In genomic region chr14:65482769-65483438, GRCh38 we compare ENCODE assay signal across 14 cellular contexts.
DNase-seq lines count a peak whose midpoint lies in the region; ATAC-seq and TF ChIP-seq lines count a peak whose summit lies in the region.
"Had no signal": no experiment of that assay in that cellular context is flagged by ENCODE, and none has a peak within 500 bp of the region (broad histone marks: within the 10 kb centered on the region; RNA-seq: fewer than 3 reads in every experiment).

No MANE protein-coding gene starts in this region.

- H3K4me1 Mint-ChIP-seq in memory B cell = peaks cover 58% of the 10 kb centered on the region
- H3K4me1 Mint-ChIP-seq in natural killer cell = peaks cover 39% of the 10 kb centered on the region in 2 donors
- H3K4me1 Mint-ChIP-seq in chondrocyte (ENCODE audit: low read depth) = peaks cover 7% of the 10 kb centered on the region

- peak overlapping the region; percentile 54 for H3K4me3 Mint-ChIP-seq in memory B cell
- no peak overlapping the region for H3K4me3 Mint-ChIP-seq in natural killer cell
- H3K4me3 Mint-ChIP-seq in chondrocyte (ENCODE audit: unreplicated experiment) = no peak overlapping the region
- H3K4me3 Mint-ChIP-seq: activated CD8-positive, alpha-beta memory T cell treated with anti-CD3 and anti-CD28 coated beads, Interleukin-2, amount 10 ng/mL, durations not matched to agents 7 days and 5 days; activated naive CD4-positive, alpha-beta T cell treated with anti-CD3 and anti-CD28 coated beads for 36 hours had no signal

- H3K27me3 Mint-ChIP-seq in memory B cell = no peaks in the 10 kb centered on the region
- H3K27me3 Mint-ChIP-seq in natural killer cell (ENCODE audit: low read depth in 2 of 2) = no peaks in the 10 kb centered on the region
- H3K27me3 Mint-ChIP-seq in chondrocyte (ENCODE audit: low read depth) = no peaks in the 10 kb centered on the region
- H3K27me3 Mint-ChIP-seq: activated CD8-positive, alpha-beta memory T cell treated with anti-CD3 and anti-CD28 coated beads, Interleukin-2, amount 10 ng/mL, durations not matched to agents 7 days and 5 days had no signal

- H3K36me3 Mint-ChIP-seq in memory B cell (peaks cover 25% of the 10 kb centered on the region), natural killer cell (no peaks in the 10 kb centered on the region), chondrocyte (ENCODE audit: low read depth) (no peaks in the 10 kb centered on the region)

- ATAC-seq in left ventricle myocardium superior (peak; percentile 38), left cardiac atrium (no peak), memory B cell (ENCODE audit: low read depth) (peak; percentile 42), natural killer cell (no peak), GM21723 (IDR thresholded peaks at IDR 0.05; ENCODE audit: unreplicated experiment) (no peak)
- ATAC-seq: activated CD8-positive, alpha-beta memory T cell treated with anti-CD3 and anti-CD28 coated beads, Interleukin-2, amount 10 ng/mL, durations not matched to agents 7 days and 5 days had no signal

- intact Hi-C loops in left ventricle myocardium superior (cut with micrococcal nuclease) = no loop called here
- intact Hi-C loops in left cardiac atrium (cut with DNase I) = no loop called here
- intact Hi-C loops in natural killer cell (cut with micrococcal nuclease) = no loop called here

- no peak for DNase-seq in left ventricle myocardium superior
- no peak for DNase-seq in left cardiac atrium
- DNase-seq in choroid plexus epithelial cell (ENCODE audit: low read depth) = peak; percentile 24
- no peak for DNase-seq in memory B cell (ENCODE audit: low spot score in 2 of 2)
- DNase-seq in natural killer cell = no peak
- DNase-seq in activated gamma-delta T cell treated with Interleukin-2 at 50 U/mL for 16 hours = no peak
- no peak for DNase-seq in chondrocyte (ENCODE audit: low spot score)
- DNase-seq: activated CD8-positive, alpha-beta memory T cell treated with anti-CD3 and anti-CD28 coated beads, Interleukin-2, amount 10 ng/mL, durations not matched to agents 7 days and 5 days; activated naive CD4-positive, alpha-beta T cell treated with anti-CD3 and anti-CD28 coated beads for 36 hours; central memory CD4-positive, alpha-beta T cell; NCI-H1694 treated with DMSO at 0.1 percent for 48 hours; NCI-H526 treated with DMSO at 0.1 percent for 48 hours; stimulated activated CD4-positive, alpha-beta T cell treated with anti-CD3 and anti-CD28 coated beads, Interleukin-15, amount 100 ng/mL, for 24 hours had no signal

- no peak overlapping the region for H3K4me3 ChIP-seq in choroid plexus epithelial cell (ENCODE audit: low read depth, low read length)

- H3K27ac Mint-ChIP-seq in memory B cell = peak overlapping the region; percentile 28
- H3K27ac Mint-ChIP-seq in natural killer cell = no peak overlapping the region
- no peak overlapping the region for H3K27ac Mint-ChIP-seq in chondrocyte (ENCODE audit: unreplicated experiment)
- H3K27ac Mint-ChIP-seq: activated CD8-positive, alpha-beta memory T cell treated with anti-CD3 and anti-CD28 coated beads, Interleukin-2, amount 10 ng/mL, durations not matched to agents 7 days and 5 days; activated naive CD4-positive, alpha-beta T cell treated with anti-CD3 and anti-CD28 coated beads for 36 hours had no signal

- H3K9me3 Mint-ChIP-seq in memory B cell (no peaks in the 10 kb centered on the region), natural killer cell (no peaks in the 10 kb centered on the region), chondrocyte (ENCODE audit: low read depth) (no peaks in the 10 kb centered on the region)
- H3K9me3 Mint-ChIP-seq: activated naive CD4-positive, alpha-beta T cell treated with anti-CD3 and anti-CD28 coated beads for 36 hours had no signal

- TF ChIP-seq CTCF in choroid plexus epithelial cell (conservative IDR thresholded peaks at IDR 0.05; ENCODE audit: low read depth, low read length) (no peak), natural killer cell (IDR thresholded peaks at IDR 0.05) (no peak), chondrocyte (IDR thresholded peaks at IDR 0.05) (no peak)

Comparison
In these comparisons a context has a peak if more than half of its experiments do, and no peak if none do; other contexts are left out.
1. ATAC-seq: peak in left ventricle myocardium superior (single experiment) and memory B cell (single experiment); none in left cardiac atrium (0 of 2), natural killer cell (0 of 3) and GM21723 (single experiment).